22 cellular contexts compared by ENCODE assay signal in the genomic region with DNA sequence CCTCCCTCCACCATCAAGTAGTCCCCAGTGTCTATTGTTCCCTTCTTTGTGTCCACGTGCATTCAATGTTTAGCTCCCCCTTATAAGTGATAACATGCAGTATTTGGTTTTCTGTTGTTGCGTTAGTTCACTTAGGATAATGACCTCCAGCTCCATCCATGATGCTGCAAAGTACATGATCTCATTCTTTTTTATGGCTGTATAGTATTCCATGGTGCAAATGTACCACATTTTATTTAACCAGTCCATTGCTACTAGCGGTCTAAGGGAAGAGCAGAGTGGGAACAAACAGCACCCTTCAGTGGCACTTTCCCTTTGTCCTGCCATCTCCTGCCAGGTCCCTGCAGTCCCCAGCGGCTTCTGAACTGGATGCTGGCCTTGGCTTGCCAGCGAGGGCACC.
DNase-seq lines count a peak whose midpoint lies in the region; ATAC-seq, FAIRE-seq and TF ChIP-seq lines count a peak whose summit lies in the region.
"Had no signal": no experiment of that assay in that cellular context is flagged by ENCODE, and none has a peak within 500 bp of the region (broad histone marks: within the 10 kb centered on the region; RNA-seq: fewer than 3 reads in every experiment).

No MANE protein-coding gene starts in this region.

- CTCF ChIA-PET in Panc1 (lab: Charles Lee), result no interaction called here

- no peak for TF ChIP-seq EP300 in esophagus muscularis mucosa (IDR thresholded peaks at IDR 0.05)

- peak overlapping the region; percentile 74 for H3K27ac ChIP-seq in Panc1 (ENCODE audit: low read length)
- peak overlapping the region; percentile 50 for H3K27ac ChIP-seq in caudate nucleus (ENCODE audit: low read depth, low read length)
- no peak overlapping the region for H3K27ac ChIP-seq in esophagus muscularis mucosa (replicated peaks in 1 of 4)
- H3K27ac ChIP-seq in thyroid gland, result no peak overlapping the region
- H3K27ac ChIP-seq: 22Rv1; A549; BLaER1 treated with 17β-estradiol and CSF1 and Interleukin-3, amounts not matched to agents 10 nM and 100 nM; C4-2B had no signal

- 99% methylated on average over 4 of the region's 5 CpGs for WGBS in esophagus muscularis mucosa
- WGBS in thyroid gland, 2 donors, result 96 to 99% methylated on average over 4 to 5 of the region's 5 CpGs

- no peak overlapping the region for H3K4me3 ChIP-seq in Panc1 (ENCODE audit: low read depth in 2 of 2, low read length in 2 of 2)
- H3K4me3 ChIP-seq in esophagus muscularis mucosa, result no peak overlapping the region
- H3K4me3 ChIP-seq in thyroid gland (replicated peaks in 1 of 3), result no peak overlapping the region
- H3K4me3 ChIP-seq: A549; BLaER1 treated with 17β-estradiol and CSF1 and Interleukin-3, amounts not matched to agents 10 nM and 100 nM had no signal

- H3K36me3 ChIP-seq in Panc1 (ENCODE audit: control insufficient read depth, insufficient read depth, low read length), result peaks cover 5% of the 10 kb centered on the region; the same call in 1 of the 2 replicates
- peaks cover 0 to 25% (median 2%) of the 10 kb centered on the region in 4 donors for H3K36me3 ChIP-seq in esophagus muscularis mucosa
- no peaks in the 10 kb centered on the region for H3K36me3 ChIP-seq in thyroid gland
- H3K36me3 ChIP-seq: BLaER1 treated with 17β-estradiol and CSF1 and Interleukin-3, amounts not matched to agents 10 nM and 100 nM had no signal

- H3K9me3 ChIP-seq in Panc1 (ENCODE audit: control insufficient read depth, insufficient read depth, low read depth, low read length), result no peaks in the 10 kb centered on the region
- no peaks in the 10 kb centered on the region for H3K9me3 ChIP-seq in esophagus muscularis mucosa
- H3K9me3 ChIP-seq in thyroid gland, result no peaks in the 10 kb centered on the region
- H3K9me3 ChIP-seq: A549, Caco-2 had no signal

- no peak for TF ChIP-seq POLR2A in GM12891 (IDR thresholded peaks at IDR 0.05; ENCODE audit: low read depth, low read length)
- no peak for TF ChIP-seq POLR2A in esophagus muscularis mucosa (IDR thresholded peaks at IDR 0.05; ENCODE audit: low read depth)
- no peak for TF ChIP-seq POLR2A in thyroid gland (IDR thresholded peaks at IDR 0.05)

- ATAC-seq in Panc1, result no peak
- ATAC-seq: A549; CD8-positive, alpha-beta T cell had no signal

- peak; percentile 38 for FAIRE-seq in GM12891 (lab: Jason Lieb, UNC)
- FAIRE-seq: A549, D721Med, G401.6, GM12892, GM18507 had no signal

- DNase-seq in GM12891 (ENCODE audit: insufficient read length, low spot score) (no peak), Panc1 (ENCODE audit: low read depth, low spot score) (no peak), caudate nucleus (lab: John Stamatoyannopoulos, UW) (no peak), esophagus muscularis mucosa (ENCODE audit: extremely low spot score) (peak; percentile 8), kidney tubule cell (ENCODE audit: low spot score) (no peak), NCI-H446 (lab: John Stamatoyannopoulos, UW) (no peak), thyroid gland (no peak)
- DNase-seq: AML-193; Caco-2; Calu3; CD4-positive, alpha-beta T cell; CD8-positive, alpha-beta T cell; DMS79 treated with DMSO at 0.1 percent for 48 hours; GF-D8 had no signal

- POLR2A ChIA-PET in Panc1 (lab: Charles Lee), result no interaction called here

- no TSS peak for BruUV-seq in Panc1 (replicated peaks; lab: Mats Ljungman, UMichigan)

- intact Hi-C loops in Panc1 (cut with micrococcal nuclease; ENCODE audit: unreplicated experiment) (no loop called here), esophagus muscularis mucosa (cut with DNase I) (no loop called here), thyroid gland (cut with DNase I) (no loop called here)

- no peaks in the 10 kb centered on the region for H3K27me3 ChIP-seq in Panc1 (ENCODE audit: control insufficient read depth, insufficient read depth, low read length)
- H3K27me3 ChIP-seq in esophagus muscularis mucosa, result no peaks in the 10 kb centered on the region
- no peaks in the 10 kb centered on the region for H3K27me3 ChIP-seq in thyroid gland
- H3K27me3 ChIP-seq: BLaER1 treated with 17β-estradiol and CSF1 and Interleukin-3, amounts not matched to agents 10 nM and 100 nM had no signal

- in situ Hi-C loops in Panc1 (cut with HindIII; ENCODE audit: low pct_unique_long_range_greater_than_20kb, low sequenced_read_pairs), result no loop called here

- TF ChIP-seq CTCF in Panc1 (IDR thresholded peaks at IDR 0.05), result no peak
- TF ChIP-seq CTCF in esophagus muscularis mucosa (IDR thresholded peaks at IDR 0.05), result no peak
- no peak for TF ChIP-seq CTCF in thyroid gland (IDR thresholded peaks at IDR 0.05)

- H3K4me1 ChIP-seq in Panc1 (ENCODE audit: control insufficient read depth, insufficient read depth, low read length) (peaks cover 36% of the 10 kb centered on the region), esophagus muscularis mucosa (no peaks in the 10 kb centered on the region), thyroid gland (peaks cover 3 to 4% of the 10 kb centered on the region in 2 donors)
- H3K4me1 ChIP-seq: BLaER1 treated with 17β-estradiol and CSF1 and Interleukin-3, amounts not matched to agents 10 nM and 100 nM had no signal

TF ChIP-seq in GM12891, 5 proteins besides CTCF, POLR2A, EP300 and RAD21:
- no peak for TF ChIP-seq SPI1 (IDR thresholded peaks at IDR 0.05; ENCODE audit: low read depth, low read length)
- no peak for TF ChIP-seq PAX5 (IDR thresholded peaks at IDR 0.05; ENCODE audit: insufficient read depth, low read length, severe bottlenecking)
- TF ChIP-seq POU2F2 (IDR thresholded peaks at IDR 0.05; ENCODE audit: low read depth, low read length), result no peak
- TF ChIP-seq POLR2AphosphoS5 (IDR thresholded peaks at IDR 0.05; ENCODE audit: low read depth, low read length), result no peak
- TF ChIP-seq TAF1 (IDR thresholded peaks at IDR 0.05; ENCODE audit: low read depth, low read length), result no peak

Comparison
In these comparisons a context has a peak if more than half of its experiments do, and no peak if none do; other contexts are left out.
1. H3K27ac ChIP-seq: peak in Panc1 (single experiment) and caudate nucleus (single experiment); none in esophagus muscularis mucosa (0 of 4) and thyroid gland (0 of 3).